23 cellular contexts compared by ENCODE assay signal in the genomic region with DNA sequence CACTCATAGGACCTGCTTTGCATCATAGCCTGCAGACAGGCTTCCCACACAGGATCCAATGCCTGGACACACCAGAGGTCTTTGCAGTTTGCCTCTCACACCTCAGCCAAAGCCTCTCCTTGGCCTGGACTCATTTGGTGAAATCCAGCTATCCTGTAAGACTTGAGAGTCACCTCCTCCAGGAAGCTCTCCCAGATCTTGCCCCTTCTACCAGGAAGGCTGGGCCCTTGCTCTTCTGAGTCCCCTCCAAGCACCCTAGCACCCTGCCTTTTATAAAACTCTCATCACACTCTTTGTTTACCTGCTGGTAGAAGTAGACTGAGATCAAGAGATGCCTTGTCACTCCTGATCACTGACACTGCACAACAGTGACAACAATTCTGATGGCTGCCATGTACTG.
DNase-seq lines count a peak whose midpoint lies in the region; TF ChIP-seq lines count a peak whose summit lies in the region.
"Had no signal": no experiment of that assay in that cellular context is flagged by ENCODE, and none has a peak within 500 bp of the region (broad histone marks: within the 10 kb centered on the region; RNA-seq: fewer than 3 reads in every experiment).

No MANE protein-coding gene starts in this region.

- BruUV-seq in PC-9 (replicated peaks; lab: Mats Ljungman, UMichigan) = TSS peak; percentile 100

- no peaks in the 10 kb centered on the region for H4K20me1 ChIP-seq in PC-9 (ENCODE audit: insufficient read depth)

- H3K9me3 Mint-ChIP-seq in endodermal cell (no peaks in the 10 kb centered on the region), glutamatergic neuron (ENCODE audit: unreplicated experiment) (peaks cover 17% of the 10 kb centered on the region)
- H3K9me3 Mint-ChIP-seq: CD8-positive, alpha-beta memory T cell had no signal

- H3K27me3 ChIP-seq in PC-9 (ENCODE audit: insufficient read depth, low read depth) = no peaks in the 10 kb centered on the region
- no peaks in the 10 kb centered on the region for H3K27me3 ChIP-seq in endodermal cell (ENCODE audit: control insufficient read depth, insufficient read depth, low read length, poor library complexity, severe bottlenecking)
- no peaks in the 10 kb centered on the region for H3K27me3 ChIP-seq in parathyroid adenoma (ENCODE audit: control insufficient read depth, insufficient read depth, low read length)
- H3K27me3 ChIP-seq: SJSA1 had no signal

- H2AFZ ChIP-seq in PC-9 = 0 out of 2 replicates have a peak overlapping the region, but pooled peaks have one; percentile 48
- peak overlapping the region; percentile 74 for H2AFZ ChIP-seq in parathyroid adenoma
- H2AFZ ChIP-seq: GM23248 had no signal

- intact Hi-C loops in PC-9 (cut with micrococcal nuclease; ENCODE audit: unreplicated experiment) = loop anchor here (1.0 kb wide), 1 partner anchor 67 kb away; a partner anchor contains a TSS

- no peak for TF ChIP-seq CTCF in PC-9 (conservative IDR thresholded peaks at IDR 0.05)
- no peak for TF ChIP-seq CTCF in endodermal cell (conservative IDR thresholded peaks at IDR 0.05)
- TF ChIP-seq CTCF in parathyroid adenoma (IDR thresholded peaks at IDR 0.05) = no peak
- TF ChIP-seq CTCF in glutamatergic neuron (IDR thresholded peaks at IDR 0.05; ENCODE audit: partially characterized antibody, unreplicated experiment) = no peak

- H3K79me2 ChIP-seq in PC-9 (ENCODE audit: low read depth) (no peaks in the 10 kb centered on the region), parathyroid adenoma (no peaks in the 10 kb centered on the region)

- no peaks in the 10 kb centered on the region; the same call in 1 of the 2 replicates for H3K36me3 ChIP-seq in ES-I3 (ENCODE audit: insufficient read depth, low read length)
- H3K36me3 ChIP-seq in PC-9 (ENCODE audit: low read depth) = no peaks in the 10 kb centered on the region
- no peaks in the 10 kb centered on the region for H3K36me3 ChIP-seq in endodermal cell (ENCODE audit: control insufficient read depth, insufficient read depth, low read length)
- no peaks in the 10 kb centered on the region for H3K36me3 ChIP-seq in parathyroid adenoma (ENCODE audit: control insufficient read depth, insufficient read depth, low read length)
- H3K36me3 ChIP-seq: HAP-1, SJSA1 had no signal

- CTCF ChIA-PET in PC-9 (lab: Charles Lee) = no interaction called here

- peak overlapping the region; percentile 78 for H3K4me2 ChIP-seq in PC-9
- H3K4me2 ChIP-seq in parathyroid adenoma (ENCODE audit: low read length) = no peak overlapping the region

- POLR2A ChIA-PET in PC-9 (lab: Charles Lee; ENCODE audit: unreplicated experiment) = interaction anchor here (0.6 to 0.8 kb wide), 5 partner anchors 12 to 68 kb away, joined by 3 to 6 read pairs (median 3); a partner anchor contains a TSS

- H3K27ac ChIP-seq in PC-9 (peak overlapping the region; percentile 100), endodermal cell (ENCODE audit: low read depth, low read length) (no peak overlapping the region), parathyroid adenoma (peak overlapping the region; percentile 66)
- H3K27ac ChIP-seq: C4-2B, GM23248, SJSA1 had no signal

- H3K4me1 Mint-ChIP-seq in endodermal cell = peaks cover 62% of the 10 kb centered on the region
- H3K4me1 Mint-ChIP-seq in glutamatergic neuron (ENCODE audit: low read depth, unreplicated experiment) = peaks cover 29% of the 10 kb centered on the region
- H3K4me1 Mint-ChIP-seq: B cell; CD8-positive, alpha-beta memory T cell; IgD-negative memory B cell had no signal

- H3K27me3 Mint-ChIP-seq in endodermal cell (ENCODE audit: insufficient read depth) = no peaks in the 10 kb centered on the region
- H3K27me3 Mint-ChIP-seq in glutamatergic neuron (ENCODE audit: unreplicated experiment) = peaks cover 19% of the 10 kb centered on the region

- H3K9me3 ChIP-seq in ES-I3 (ENCODE audit: control insufficient read depth, insufficient read depth, low read length) (no peaks in the 10 kb centered on the region), PC-9 (ENCODE audit: insufficient read depth, low read depth) (no peaks in the 10 kb centered on the region), endodermal cell (ENCODE audit: control insufficient read depth, low read length) (peaks cover 4% of the 10 kb centered on the region), parathyroid adenoma (ENCODE audit: control insufficient read depth, low read length) (no peaks in the 10 kb centered on the region)
- H3K9me3 ChIP-seq: HAP-1, SJSA1 had no signal

- peaks cover 38% of the 10 kb centered on the region for H3K4me1 ChIP-seq in ES-I3 (ENCODE audit: insufficient read depth, low read length)
- peaks cover 59% of the 10 kb centered on the region for H3K4me1 ChIP-seq in PC-9 (replicated peaks; ENCODE audit: insufficient read depth)
- peaks cover 16% of the 10 kb centered on the region for H3K4me1 ChIP-seq in endodermal cell (ENCODE audit: control insufficient read depth, insufficient read depth, low read length)
- peaks cover 11% of the 10 kb centered on the region for H3K4me1 ChIP-seq in parathyroid adenoma
- H3K4me1 ChIP-seq: HAP-1 had no signal

- H3K36me3 Mint-ChIP-seq in endodermal cell (ENCODE audit: low read depth) = no peaks in the 10 kb centered on the region
- H3K36me3 Mint-ChIP-seq in glutamatergic neuron (ENCODE audit: unreplicated experiment) = no peaks in the 10 kb centered on the region
- H3K36me3 Mint-ChIP-seq: CD8-positive, alpha-beta memory T cell; IgD-negative memory B cell had no signal

- peaks cover 34% of the 10 kb centered on the region for H3F3A ChIP-seq in PC-9 (ENCODE audit: insufficient read depth, low read depth)

- H3K27ac Mint-ChIP-seq in endodermal cell = peak overlapping the region; percentile 16
- no peak overlapping the region for H3K27ac Mint-ChIP-seq in glutamatergic neuron (ENCODE audit: unreplicated experiment)
- H3K27ac Mint-ChIP-seq: B cell, IgD-negative memory B cell had no signal

- DNase-seq in PC-9 (no peak), endodermal cell (no peak), NCI-H748 (lab: John Stamatoyannopoulos, UW; ENCODE audit: unreplicated experiment) (no peak), glutamatergic neuron (no peak), NCI-H1092 (lab: John Stamatoyannopoulos, UW) (no peak), NCI-H2029 treated with DMSO at 0.1 percent for 48 hours (lab: John Stamatoyannopoulos, UW) (no peak)
- DNase-seq: CD8-positive, alpha-beta memory T cell; DMS153; DND-41; GM23248; NCI-H1092 treated with DMSO at 0.1 percent for 48 hours; NCI-H1436 treated with DMSO at 0.1 percent for 48 hours; NCI-H187 treated with DMSO at 0.1 percent for 48 hours; NCI-H2107; NCI-H524; NK-92 treated with Interleukin-12 subunit alpha and Interleukin-12 subunit beta, amount 100 ng/mL, for 24 hours had no signal

- H3K9me2 ChIP-seq in PC-9 (ENCODE audit: insufficient read depth) = no peaks in the 10 kb centered on the region

- H3K4me3 Mint-ChIP-seq in endodermal cell (no peak overlapping the region), glutamatergic neuron (ENCODE audit: unreplicated experiment) (no peak overlapping the region)
- H3K4me3 Mint-ChIP-seq: B cell; CD8-positive, alpha-beta memory T cell had no signal

- H3K4me3 ChIP-seq in PC-9 (peak overlapping the region; percentile 39; the same call in 1 of the 2 replicates), endodermal cell (ENCODE audit: low read length) (no peak overlapping the region), parathyroid adenoma (ENCODE audit: low read depth, low read length) (no peak overlapping the region)
- H3K4me3 ChIP-seq: GM23248, HAP-1, SJSA1 had no signal

- H3K9ac ChIP-seq in ES-I3 (ENCODE audit: low read depth, low read length) = 0 out of 2 replicates have a peak overlapping the region, but pooled peaks have one; percentile 6
- H3K9ac ChIP-seq in endodermal cell (ENCODE audit: extremely low read depth, low read length, poor library complexity, severe bottlenecking) = no peak overlapping the region
- no peak overlapping the region for H3K9ac ChIP-seq in parathyroid adenoma
- H3K9ac ChIP-seq: GM23248 had no signal
